Comparison of ENCODE assay signal across 8 cellular contexts in genomic region chr7:111137296-111138195, GRCh38. TPM values are rescaled to one million over a fixed set of nuclear protein-coding genes. Genes with fewer than 3 reads are reported as not detected.
A peak's percentile ranks its signal among the peaks of the same experiment; 100 is the strongest.
DNase-seq lines count a peak whose midpoint lies in the region; ATAC-seq and TF ChIP-seq lines count a peak whose summit lies in the region.

No MANE protein-coding gene starts in this region.

- H3K4me3 Mint-ChIP-seq in Calu3 (ENCODE audit: low read depth, unreplicated experiment) (no peak overlapping the region), IgD-negative memory B cell (peak overlapping the region in 3 of 4 donors; percentile 9 to 78 (median 74))

- no peak for TF ChIP-seq POLR2A in transverse colon (IDR thresholded peaks at IDR 0.05)

- no peak for TF ChIP-seq EP300 in transverse colon (IDR thresholded peaks at IDR 0.05; ENCODE audit: low read depth)

- H3K27ac ChIP-seq in colonic mucosa (no peak overlapping the region), transverse colon (no peak overlapping the region)

- in situ Hi-C loops in transverse colon (cut with MboI; ENCODE audit: low pct_ligation_motif_present in 1 of 4, low pct_unique_long_range_greater_than_20kb in 1 of 4, low sequenced_read_pairs in 3 of 4): no loop called here

- no peaks in the 10 kb centered on the region for H3K36me3 Mint-ChIP-seq in Calu3 (ENCODE audit: insufficient read depth, unreplicated experiment)
- H3K36me3 Mint-ChIP-seq in IgD-negative memory B cell: peaks cover 1% of the 10 kb centered on the region
- no peaks in the 10 kb centered on the region for H3K36me3 Mint-ChIP-seq in activated naive CD4-positive, alpha-beta T cell treated with anti-CD3 and anti-CD28 coated beads, Interleukin-2, amount 50 U/mL, for 72 hours

- H3K4me1 ChIP-seq in colonic mucosa (no peaks in the 10 kb centered on the region), transverse colon (peaks cover 0 to 19% (median 15%) of the 10 kb centered on the region in 4 donors)

- no peak overlapping the region for H3K9ac ChIP-seq in colonic mucosa (ENCODE audit: low read depth in 2 of 2, low read length in 2 of 2)

- WGBS in transverse colon (ENCODE audit: low coverage in 1 of 2), 2 donors: 68 to 72% methylated on average over 2 to 4 of the region's 4 CpGs

- no peaks in the 10 kb centered on the region for H3K9me3 ChIP-seq in colonic mucosa
- no peaks in the 10 kb centered on the region for H3K9me3 ChIP-seq in transverse colon

- TF ChIP-seq CTCF in Calu3 (IDR thresholded peaks at IDR 0.05; ENCODE audit: unreplicated experiment) (no peak), colonic mucosa (IDR thresholded peaks at IDR 0.05) (no peak), transverse colon (IDR thresholded peaks at IDR 0.05) (no peak)

- no TSS peak for BruUV-seq in Calu3 (replicated peaks; lab: Mats Ljungman, UMichigan)

- H3K4me1 Mint-ChIP-seq in Calu3 (ENCODE audit: low read depth, unreplicated experiment) (peaks cover 20% of the 10 kb centered on the region), IgD-negative memory B cell (peaks cover 13 to 19% (median 16%) of the 10 kb centered on the region in 3 donors)

- H3K27ac Mint-ChIP-seq in Calu3 (ENCODE audit: unreplicated experiment) (peak overlapping the region; percentile 70), IgD-negative memory B cell (peak overlapping the region; percentile 61 to 80 (median 74))
- H3K27ac Mint-ChIP-seq in activated naive CD4-positive, alpha-beta T cell treated with anti-CD3 and anti-CD28 coated beads, Interleukin-2, amount 50 U/mL, for 72 hours: peak overlapping the region; percentile 91 to 99

- CTCF ChIA-PET in Calu3 (lab: Charles Lee): no interaction called here

- DNase-seq in Calu3 (no peak), myocyte (ENCODE audit: low read depth) (peak; percentile 22), colonic mucosa (no peak), transverse colon (no peak), C1 segment of cervical spinal cord (lab: John Stamatoyannopoulos, UW) (no peak)
- peak in 1 of 2 donors; percentile 44 for DNase-seq in activated naive CD4-positive, alpha-beta T cell treated with anti-CD3 and anti-CD28 coated beads, Interleukin-2, amount 50 U/mL, for 72 hours (ENCODE audit: low spot score in 2 of 2)

- H3K27me3 ChIP-seq in colonic mucosa (no peaks in the 10 kb centered on the region), transverse colon (no peaks in the 10 kb centered on the region)

- H3K36me3 ChIP-seq in colonic mucosa (no peaks in the 10 kb centered on the region), transverse colon (no peaks in the 10 kb centered on the region)

- H3K9me3 Mint-ChIP-seq in Calu3 (ENCODE audit: low read depth, unreplicated experiment) (no peaks in the 10 kb centered on the region), IgD-negative memory B cell (no peaks in the 10 kb centered on the region)
- no peaks in the 10 kb centered on the region for H3K9me3 Mint-ChIP-seq in activated naive CD4-positive, alpha-beta T cell treated with anti-CD3 and anti-CD28 coated beads, Interleukin-2, amount 50 U/mL, for 72 hours

- H3K4me3 ChIP-seq in colonic mucosa: no peak overlapping the region
- H3K4me3 ChIP-seq in transverse colon: no peak overlapping the region

- no peaks in the 10 kb centered on the region for H3K27me3 Mint-ChIP-seq in Calu3 (ENCODE audit: unreplicated experiment)
- H3K27me3 Mint-ChIP-seq in IgD-negative memory B cell: no peaks in the 10 kb centered on the region

- intact Hi-C loops in Calu3 (cut with micrococcal nuclease; ENCODE audit: unreplicated experiment): loop anchor here (10.0 kb wide), 1 partner anchor 57 kb away; no protein-coding TSS in a partner anchor
- intact Hi-C loops in colonic mucosa (cut with DNase I): no loop called here
- intact Hi-C loops in transverse colon (cut with DNase I; ENCODE audit: low total_unique reads): no loop called here

- peak; percentile 82 for ATAC-seq in GM21529 (IDR thresholded peaks at IDR 0.05; ENCODE audit: unreplicated experiment)
- ATAC-seq in activated naive CD4-positive, alpha-beta T cell treated with anti-CD3 and anti-CD28 coated beads, Interleukin-2, amount 50 U/mL, for 72 hours: peak; percentile 79 to 83

RNA-seq across cellular contexts. Expression of gene LRRN3, which starts 46.6 kb away (rescaled TPM):
- total RNA-seq in Calu3 (2022) (not detected in 2 replicates), myocyte (5.2 and 26.9 TPM in 2 replicates), colonic mucosa (under 1 TPM; 0.35 to 0.42 TPM), transverse colon (under 1 TPM in 2 of 4 donors, not detected in 2; 0.27 to 0.32 TPM)
- polyA plus RNA-seq in IgD-negative memory B cell: 2.7 TPM
- 10 to 100 TPM in 1 of 2 donors, 1 to 10 TPM in 1; 9.3 to 29.6 TPM for total RNA-seq in activated naive CD4-positive, alpha-beta T cell treated with anti-CD3 and anti-CD28 coated beads, Interleukin-2, amount 50 U/mL, for 72 hours
- 0.23 TPM for polyA plus RNA-seq in myocyte (2012)
